Comparison of ENCODE assay signal across 8 cellular contexts in the genomic region with DNA sequence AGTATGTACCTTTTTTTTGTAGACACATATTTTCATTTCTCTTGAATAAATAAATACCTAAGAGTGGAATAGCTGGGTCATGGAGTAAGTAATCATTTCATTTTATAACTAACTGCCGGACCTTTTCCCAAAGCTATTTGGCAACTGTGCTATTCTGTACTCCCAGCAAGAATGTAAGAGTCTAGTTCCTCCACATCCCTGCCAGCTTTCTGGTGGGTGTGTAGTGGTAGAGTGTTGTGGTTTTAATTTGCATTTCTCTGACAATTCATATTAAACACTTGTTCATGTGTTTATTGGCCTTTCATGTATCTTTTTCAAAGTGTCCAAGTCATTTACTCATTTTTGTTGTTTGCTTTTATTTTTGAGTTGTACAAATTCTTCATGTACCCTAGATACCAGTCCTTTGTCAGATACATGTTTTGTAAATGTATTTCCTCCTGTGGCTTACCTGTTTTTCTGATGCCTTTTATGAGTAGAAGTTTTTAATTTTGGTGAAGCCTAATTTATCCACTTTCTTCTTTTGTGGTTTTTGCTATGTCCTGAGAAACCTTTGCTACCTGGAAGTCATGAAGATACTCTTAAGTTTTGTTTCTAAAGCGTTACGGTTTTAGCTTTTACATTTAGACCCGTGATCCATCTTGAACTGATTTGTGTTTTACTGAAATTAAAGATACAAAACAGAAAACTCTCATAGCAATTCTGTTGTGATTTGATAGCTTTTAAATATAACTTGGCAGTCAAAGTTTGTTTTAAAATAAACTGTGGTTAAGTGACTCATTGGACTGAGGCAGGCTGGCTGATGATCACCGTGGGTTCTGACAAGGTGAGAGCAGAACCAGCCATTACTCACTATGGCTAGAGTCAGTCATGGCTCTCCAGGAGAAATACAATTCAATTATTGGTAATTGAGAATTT. TPM values are rescaled to one million over a fixed set of nuclear protein-coding genes. Genes with fewer than 3 reads are reported as not detected.
DNase-seq lines count a peak whose midpoint lies in the region; ATAC-seq and TF ChIP-seq lines count a peak whose summit lies in the region.

No MANE protein-coding gene starts in this region.

- H3K36me3 Mint-ChIP-seq in activated B cell treated with CpG ODN at 0.5 μM for 24 hours (ENCODE audit: low read depth), result peaks cover 68% of the 10 kb centered on the region

- CTCF ChIA-PET in activated B cell treated with CpG ODN at 0.5 μM for 24 hours (lab: Charles Lee), result interaction anchor here (0.8 to 2.6 kb wide), 5 partner anchors 9 to 445 kb away, joined by 3 to 9 read pairs (median 7); a partner anchor contains a TSS

- H3K4me1 Mint-ChIP-seq in activated B cell treated with CpG ODN at 0.5 μM for 24 hours, result peaks cover 72% of the 10 kb centered on the region

- peaks cover 1% of the 10 kb centered on the region for H3K9me3 Mint-ChIP-seq in activated B cell treated with CpG ODN at 0.5 μM for 24 hours

- intact Hi-C loops in activated B cell treated with CpG ODN at 0.5 μM for 24 hours (cut with micrococcal nuclease), result no loop called here

- no peak for DNase-seq in activated B cell treated with CpG ODN at 0.5 μM for 24 hours
- peak; percentile 43 for DNase-seq in effector CD4-positive, alpha-beta T cell
- DNase-seq in renal cortical epithelial cell (ENCODE audit: low read depth), result peak; percentile 92
- DNase-seq in islet precursor cell, result no peak
- DNase-seq in NCI-H2227 (lab: John Stamatoyannopoulos, UW; ENCODE audit: unreplicated experiment), result no peak
- no peak for DNase-seq in NCI-H1417 treated with DMSO at 0.1 percent for 48 hours (lab: John Stamatoyannopoulos, UW)

- POLR2A ChIA-PET in activated B cell treated with CpG ODN at 0.5 μM for 24 hours (lab: Charles Lee), result interaction anchor here (0.6 to 2.4 kb wide), 3 partner anchors 8 to 474 kb away, joined by 4 to 8 read pairs (median 4); a partner anchor contains a TSS

- TF ChIP-seq CTCF in activated B cell treated with CpG ODN at 0.5 μM for 24 hours (IDR thresholded peaks at IDR 0.05), result no peak

- ATAC-seq in HG02610 (IDR thresholded peaks at IDR 0.05; ENCODE audit: unreplicated experiment) (peak; percentile 71), activated B cell treated with CpG ODN at 0.5 μM for 24 hours (ENCODE audit: low read depth) (peak; percentile 69), HG02870 (IDR thresholded peaks at IDR 0.05; ENCODE audit: unreplicated experiment) (no peak)

- H3K27me3 Mint-ChIP-seq in activated B cell treated with CpG ODN at 0.5 μM for 24 hours, result no peaks in the 10 kb centered on the region

- H3K27ac Mint-ChIP-seq in activated B cell treated with CpG ODN at 0.5 μM for 24 hours, result peak overlapping the region; percentile 65

- H3K4me3 Mint-ChIP-seq in activated B cell treated with CpG ODN at 0.5 μM for 24 hours, result peak overlapping the region; percentile 48

RNA-seq across cellular contexts. Expression of a gene that starts 7.9 kb away (rescaled TPM):
- total RNA-seq in activated B cell treated with CpG ODN at 0.5 μM for 24 hours (9.7 and 10.3 TPM in 2 replicates), renal cortical epithelial cell (8.0 and 22.3 TPM in 2 replicates)

Comparison
In these comparisons a context has a peak if more than half of its experiments do, and no peak if none do; other contexts are left out.
1. DNase-seq: peak in effector CD4-positive, alpha-beta T cell (single experiment) and renal cortical epithelial cell (single experiment); none in activated B cell treated with CpG ODN at 0.5 μM for 24 hours (single experiment), islet precursor cell (single experiment), NCI-H2227 (single experiment) and NCI-H1417 treated with DMSO at 0.1 percent for 48 hours (single experiment).